Comparison of ENCODE assay signal across 2 cellular contexts in genomic region chr5:143509758-143510221, GRCh38.
A peak's percentile ranks its signal among the peaks of the same experiment; 100 is the strongest.
TF ChIP-seq lines count a peak whose summit lies in the region.

No MANE protein-coding gene starts in this region.

TF ChIP-seq in liver, 16 proteins besides CTCF, POLR2A, EP300 and RAD21 (continued from another document):
- TF ChIP-seq REST (IDR thresholded peaks at IDR 0.05) (no peak), ATF3 (IDR thresholded peaks at IDR 0.05) (no peak), HNF4G (IDR thresholded peaks at IDR 0.05) (no peak), ZBTB33 (IDR thresholded peaks at IDR 0.05) (peak; percentile 27)

TF ChIP-seq in HepG2, 621 proteins besides CTCF, POLR2A, EP300 and RAD21 (continued from another document):
- TF ChIP-seq ZFP90 (CRISPR knock-in tag; IDR thresholded peaks at IDR 0.05; ENCODE audit: borderline replicate concordance) (no peak), SMAD9 (CRISPR knock-in tag; IDR thresholded peaks at IDR 0.05) (no peak), MEIS2 (CRISPR knock-in tag; IDR thresholded peaks at IDR 0.05) (no peak), BATF2 (CRISPR knock-in tag; IDR thresholded peaks at IDR 0.05) (no peak), ZFP62 (CRISPR knock-in tag; IDR thresholded peaks at IDR 0.05) (no peak)
